Comparison of ENCODE assay signal across 7 cellular contexts in genomic region chr14:101273091-101273490, GRCh38.
"Had no signal": no experiment of that assay in that cellular context is flagged by ENCODE, and none has a peak within 500 bp of the region (broad histone marks: within the 10 kb centered on the region; RNA-seq: fewer than 3 reads in every experiment).

No MANE protein-coding gene starts in this region.

- ATAC-seq: GM12878 had no signal

- DNase-seq: GF-D8 had no signal

- FAIRE-seq: G401.6, GM12878, GM12891, GM12892, GM18507, GM19239 had no signal

- H3K4me3 ChIP-seq: GM12878 had no signal
